In the genomic region with DNA sequence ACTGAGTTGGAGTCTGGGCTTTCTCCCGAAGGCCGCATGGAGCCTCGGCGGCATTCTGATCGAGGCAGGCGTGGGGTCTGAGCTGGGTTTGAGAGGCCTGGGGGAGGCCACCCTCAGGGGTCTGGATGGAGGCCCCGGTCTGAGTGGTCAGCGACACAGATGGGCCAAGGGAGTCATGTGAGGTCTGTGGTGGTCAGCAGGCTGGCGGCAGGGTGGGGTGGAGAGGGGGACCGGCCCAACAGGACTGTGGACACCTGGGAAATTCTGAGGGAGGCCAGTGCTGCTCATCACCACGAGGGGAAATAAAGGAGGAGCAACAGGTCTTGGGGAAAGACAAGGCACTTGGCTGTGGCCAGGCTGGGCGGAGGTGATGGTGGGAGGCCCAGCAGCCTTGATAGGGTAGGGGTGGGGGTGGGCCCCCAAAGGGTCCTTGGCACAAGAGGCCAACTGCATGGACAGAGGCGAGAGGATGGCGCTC, we compare ENCODE assay signal across 1 cellular context.
TF ChIP-seq lines count a peak whose summit lies in the region.

No MANE protein-coding gene starts in this region.

TF ChIP-seq in IMR-90, 13 proteins besides CTCF, POLR2A, EP300 and RAD21:
- TF ChIP-seq FOS (IDR thresholded peaks at IDR 0.05; ENCODE audit: low read depth, low read length) (no peak), MAZ (IDR thresholded peaks at IDR 0.05; ENCODE audit: borderline replicate concordance, low read depth, low read length) (no peak), RCOR1 (IDR thresholded peaks at IDR 0.05; ENCODE audit: insufficient replicate concordance, low read length) (no peak), MXI1 (IDR thresholded peaks at IDR 0.05; ENCODE audit: borderline replicate concordance, low read depth, low read length) (no peak), RFX5 (IDR thresholded peaks at IDR 0.05; ENCODE audit: low read depth, low read length) (no peak), NFE2L2 (IDR thresholded peaks at IDR 0.05; ENCODE audit: low read depth, low read length) (no peak)
- TF ChIP-seq, protein P1, sequence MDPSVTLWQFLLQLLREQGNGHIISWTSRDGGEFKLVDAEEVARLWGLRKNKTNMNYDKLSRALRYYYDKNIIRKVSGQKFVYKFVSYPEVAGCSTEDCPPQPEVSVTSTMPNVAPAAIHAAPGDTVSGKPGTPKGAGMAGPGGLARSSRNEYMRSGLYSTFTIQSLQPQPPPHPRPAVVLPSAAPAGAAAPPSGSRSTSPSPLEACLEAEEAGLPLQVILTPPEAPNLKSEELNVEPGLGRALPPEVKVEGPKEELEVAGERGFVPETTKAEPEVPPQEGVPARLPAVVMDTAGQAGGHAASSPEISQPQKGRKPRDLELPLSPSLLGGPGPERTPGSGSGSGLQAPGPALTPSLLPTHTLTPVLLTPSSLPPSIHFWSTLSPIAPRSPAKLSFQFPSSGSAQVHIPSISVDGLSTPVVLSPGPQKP (IDR thresholded peaks at IDR 0.05; ENCODE audit: borderline replicate concordance, low read depth, low read length) = no peak
- TF ChIP-seq, protein P2, sequence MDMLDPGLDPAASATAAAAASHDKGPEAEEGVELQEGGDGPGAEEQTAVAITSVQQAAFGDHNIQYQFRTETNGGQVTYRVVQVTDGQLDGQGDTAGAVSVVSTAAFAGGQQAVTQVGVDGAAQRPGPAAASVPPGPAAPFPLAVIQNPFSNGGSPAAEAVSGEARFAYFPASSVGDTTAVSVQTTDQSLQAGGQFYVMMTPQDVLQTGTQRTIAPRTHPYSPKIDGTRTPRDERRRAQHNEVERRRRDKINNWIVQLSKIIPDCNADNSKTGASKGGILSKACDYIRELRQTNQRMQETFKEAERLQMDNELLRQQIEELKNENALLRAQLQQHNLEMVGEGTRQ (IDR thresholded peaks at IDR 0.05; ENCODE audit: low read depth, low read length) = no peak
TF ChIP-seq in IMR-90: peak in this region for 0.
